ENCODE assay signal across 17 cellular contexts in the genomic region with DNA sequence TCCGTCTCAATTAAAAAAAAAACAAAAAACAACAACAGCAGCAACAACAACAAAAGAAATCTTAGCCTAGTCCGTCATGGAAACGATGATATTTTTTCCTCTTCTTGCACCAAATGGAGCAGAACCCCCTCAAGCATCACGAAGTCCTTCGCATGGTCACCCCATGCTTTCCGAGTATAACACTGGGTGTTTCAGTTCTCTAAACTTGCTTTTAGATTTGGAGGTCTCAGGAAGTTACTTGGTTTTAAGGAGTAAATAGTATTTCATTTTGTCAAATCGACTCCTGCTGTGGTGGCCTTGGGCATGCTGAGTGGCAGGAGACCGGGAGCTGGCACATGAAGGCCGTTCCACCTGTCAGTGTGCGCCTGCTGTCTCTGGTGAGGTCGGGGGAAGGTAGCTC.
DNase-seq lines count a peak whose midpoint lies in the region; ATAC-seq and TF ChIP-seq lines count a peak whose summit lies in the region.
"Had no signal": no experiment of that assay in that cellular context is flagged by ENCODE, and none has a peak within 500 bp of the region (broad histone marks: within the 10 kb centered on the region; RNA-seq: fewer than 3 reads in every experiment).

No MANE protein-coding gene starts in this region.

- CTCF ChIA-PET in activated naive CD4-positive, alpha-beta T cell treated with anti-CD3 and anti-CD28 coated beads for 36 hours (lab: Charles Lee): interaction anchor here (1.3 kb wide), 1 partner anchor 38 kb away, joined by 3 read pairs; no protein-coding TSS in a partner anchor
- CTCF ChIA-PET in activated naive CD4-positive, alpha-beta T cell treated with anti-CD3 and anti-CD28 coated beads, Interleukin-2, amount 10 ng/mL, durations not matched to agents 7 days and 5 days (lab: Charles Lee): no interaction called here

- H3K27ac Mint-ChIP-seq in activated naive CD4-positive, alpha-beta T cell treated with anti-CD3 and anti-CD28 coated beads for 36 hours: peak overlapping the region; percentile 84
- no peak overlapping the region for H3K27ac Mint-ChIP-seq in activated naive CD4-positive, alpha-beta T cell treated with anti-CD3 and anti-CD28 coated beads, Interleukin-2, amount 10 ng/mL, durations not matched to agents 7 days and 5 days
- peak overlapping the region; percentile 91 for H3K27ac Mint-ChIP-seq in activated T-helper 17 cell treated with anti-CD3 and anti-CD28 coated beads, Interleukin-2, amount 50 U/mL, for 72 hours
- peak overlapping the region; percentile 94 for H3K27ac Mint-ChIP-seq in stimulated activated effector memory CD8-positive, alpha-beta T cell treated with anti-CD3 and anti-CD28 coated beads, Interleukin-12 subunit alpha, Interleukin-12 subunit beta, amount 100 ng/mL, for 72 hours

- intact Hi-C loops in activated naive CD4-positive, alpha-beta T cell treated with anti-CD3 and anti-CD28 coated beads for 36 hours (cut with micrococcal nuclease): no loop called here
- intact Hi-C loops in lower leg skin (cut with DNase I; ENCODE audit: low total_unique reads): no loop called here

- TF ChIP-seq CTCF in lower leg skin (IDR thresholded peaks at IDR 0.05): no peak

- H3K4me3 ChIP-seq in lower leg skin (ENCODE audit: low read depth, poor library complexity, severe bottlenecking): no peak overlapping the region
- H3K4me3 ChIP-seq: K562, Peyer's patch, suprapubic skin had no signal

- ATAC-seq in activated T-helper 17 cell treated with anti-CD3 and anti-CD28 coated beads, Interleukin-2, amount 50 U/mL, for 72 hours (replicated peaks): no peak
- ATAC-seq in stimulated activated effector memory CD8-positive, alpha-beta T cell treated with anti-CD3 and anti-CD28 coated beads, Interleukin-12 subunit alpha, Interleukin-12 subunit beta, amount 100 ng/mL, for 72 hours: no peak
- ATAC-seq in HG03354 (IDR thresholded peaks at IDR 0.05; ENCODE audit: poor library complexity, severe bottlenecking, unreplicated experiment): no peak

- peaks cover 8% of the 10 kb centered on the region for H3K9me3 Mint-ChIP-seq in activated naive CD4-positive, alpha-beta T cell treated with anti-CD3 and anti-CD28 coated beads for 36 hours
- peaks cover 10% of the 10 kb centered on the region for H3K9me3 Mint-ChIP-seq in activated naive CD4-positive, alpha-beta T cell treated with anti-CD3 and anti-CD28 coated beads, Interleukin-2, amount 10 ng/mL, durations not matched to agents 7 days and 5 days
- H3K9me3 Mint-ChIP-seq in activated T-helper 17 cell treated with anti-CD3 and anti-CD28 coated beads, Interleukin-2, amount 50 U/mL, for 72 hours: peaks cover 5% of the 10 kb centered on the region
- H3K9me3 Mint-ChIP-seq in stimulated activated effector memory CD8-positive, alpha-beta T cell treated with anti-CD3 and anti-CD28 coated beads, Interleukin-12 subunit alpha, Interleukin-12 subunit beta, amount 100 ng/mL, for 72 hours: peaks cover 4% of the 10 kb centered on the region

- H3K27me3 Mint-ChIP-seq in activated naive CD4-positive, alpha-beta T cell treated with anti-CD3 and anti-CD28 coated beads for 36 hours (ENCODE audit: low read depth): no peaks in the 10 kb centered on the region
- no peaks in the 10 kb centered on the region for H3K27me3 Mint-ChIP-seq in activated naive CD4-positive, alpha-beta T cell treated with anti-CD3 and anti-CD28 coated beads, Interleukin-2, amount 10 ng/mL, durations not matched to agents 7 days and 5 days
- H3K27me3 Mint-ChIP-seq in activated T-helper 17 cell treated with anti-CD3 and anti-CD28 coated beads, Interleukin-2, amount 50 U/mL, for 72 hours: no peaks in the 10 kb centered on the region

- peaks cover 47% of the 10 kb centered on the region for H3K36me3 Mint-ChIP-seq in activated naive CD4-positive, alpha-beta T cell treated with anti-CD3 and anti-CD28 coated beads for 36 hours (ENCODE audit: low read depth)
- peaks cover 72% of the 10 kb centered on the region for H3K36me3 Mint-ChIP-seq in activated naive CD4-positive, alpha-beta T cell treated with anti-CD3 and anti-CD28 coated beads, Interleukin-2, amount 10 ng/mL, durations not matched to agents 7 days and 5 days
- peaks cover 94% of the 10 kb centered on the region for H3K36me3 Mint-ChIP-seq in activated T-helper 17 cell treated with anti-CD3 and anti-CD28 coated beads, Interleukin-2, amount 50 U/mL, for 72 hours (ENCODE audit: low read depth)
- peaks cover 80% of the 10 kb centered on the region for H3K36me3 Mint-ChIP-seq in stimulated activated effector memory CD8-positive, alpha-beta T cell treated with anti-CD3 and anti-CD28 coated beads, Interleukin-12 subunit alpha, Interleukin-12 subunit beta, amount 100 ng/mL, for 72 hours

- peak; percentile 23 for TF ChIP-seq POLR2A in GM19099 (IDR thresholded peaks at IDR 0.05; ENCODE audit: extremely low read depth, insufficient read length, low read depth)
- TF ChIP-seq POLR2A in lower leg skin (IDR thresholded peaks at IDR 0.05): no peak

- no peak for DNase-seq in activated naive CD4-positive, alpha-beta T cell treated with anti-CD3 and anti-CD28 coated beads for 36 hours
- no peak for DNase-seq in activated naive CD4-positive, alpha-beta T cell treated with anti-CD3 and anti-CD28 coated beads, Interleukin-2, amount 10 ng/mL, durations not matched to agents 7 days and 5 days
- no peak for DNase-seq in stimulated activated effector memory CD8-positive, alpha-beta T cell treated with anti-CD3 and anti-CD28 coated beads, Interleukin-12 subunit alpha, Interleukin-12 subunit beta, amount 100 ng/mL, for 72 hours (ENCODE audit: low spot score in 2 of 2)
- no peak for DNase-seq in lower leg skin (ENCODE audit: low spot score in 2 of 2)
- DNase-seq in cerebellar cortex (ENCODE audit: low spot score): no peak
- DNase-seq: Caco-2; central memory CD4-positive, alpha-beta T cell; effector memory CD4-positive, alpha-beta T cell; NCI-H1048; NCI-H748 treated with DMSO at 0.1 percent for 48 hours; WERI-Rb-1 had no signal

- no peak overlapping the region for H3K4me3 Mint-ChIP-seq in activated naive CD4-positive, alpha-beta T cell treated with anti-CD3 and anti-CD28 coated beads for 36 hours
- H3K4me3 Mint-ChIP-seq in activated naive CD4-positive, alpha-beta T cell treated with anti-CD3 and anti-CD28 coated beads, Interleukin-2, amount 10 ng/mL, durations not matched to agents 7 days and 5 days: no peak overlapping the region
- H3K4me3 Mint-ChIP-seq in activated T-helper 17 cell treated with anti-CD3 and anti-CD28 coated beads, Interleukin-2, amount 50 U/mL, for 72 hours: peak overlapping the region; percentile 73
- no peak overlapping the region for H3K4me3 Mint-ChIP-seq in stimulated activated effector memory CD8-positive, alpha-beta T cell treated with anti-CD3 and anti-CD28 coated beads, Interleukin-12 subunit alpha, Interleukin-12 subunit beta, amount 100 ng/mL, for 72 hours

- peaks cover 40% of the 10 kb centered on the region for H3K4me1 Mint-ChIP-seq in activated naive CD4-positive, alpha-beta T cell treated with anti-CD3 and anti-CD28 coated beads for 36 hours (ENCODE audit: low read depth)
- peaks cover 37% of the 10 kb centered on the region for H3K4me1 Mint-ChIP-seq in activated naive CD4-positive, alpha-beta T cell treated with anti-CD3 and anti-CD28 coated beads, Interleukin-2, amount 10 ng/mL, durations not matched to agents 7 days and 5 days
- H3K4me1 Mint-ChIP-seq in activated T-helper 17 cell treated with anti-CD3 and anti-CD28 coated beads, Interleukin-2, amount 50 U/mL, for 72 hours: peaks cover 44% of the 10 kb centered on the region
- H3K4me1 Mint-ChIP-seq in stimulated activated effector memory CD8-positive, alpha-beta T cell treated with anti-CD3 and anti-CD28 coated beads, Interleukin-12 subunit alpha, Interleukin-12 subunit beta, amount 100 ng/mL, for 72 hours: peaks cover 57% of the 10 kb centered on the region

- WGBS in lower leg skin, 2 donors: 95 to 98% methylated on average over 11 of the region's 11 CpGs
